Comparison of ENCODE assay signal across 10 cellular contexts in the genomic region with DNA sequence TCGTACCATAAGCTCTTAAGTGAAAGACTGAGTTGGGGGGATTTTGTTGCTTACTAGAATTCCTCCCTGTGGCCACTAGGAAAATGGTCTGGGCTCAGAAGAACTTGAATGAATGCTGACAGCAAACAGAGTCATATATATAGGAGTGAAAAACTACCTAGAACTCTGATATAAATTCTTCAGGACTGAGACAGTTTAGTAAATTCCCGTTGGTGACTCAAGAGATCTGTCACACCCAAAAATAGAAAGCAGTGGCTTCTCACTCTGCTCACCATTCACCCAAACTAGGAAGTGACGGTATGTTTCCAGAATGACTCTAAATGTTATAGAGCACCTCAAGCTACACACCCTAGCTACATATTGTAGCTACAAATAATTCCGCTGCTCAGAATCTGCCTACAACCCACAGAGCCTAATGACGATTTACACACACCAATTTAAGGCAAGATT.
DNase-seq lines count a peak whose midpoint lies in the region; ATAC-seq, FAIRE-seq and TF ChIP-seq lines count a peak whose summit lies in the region.
"Had no signal": no experiment of that assay in that cellular context is flagged by ENCODE, and none has a peak within 500 bp of the region (broad histone marks: within the 10 kb centered on the region; RNA-seq: fewer than 3 reads in every experiment).

No MANE protein-coding gene starts in this region.

- no peak for FAIRE-seq in kidney (lab: Jason Lieb, UNC)
- FAIRE-seq: frontal cortex had no signal

- no peaks in the 10 kb centered on the region for H3K9me3 ChIP-seq in kidney (ENCODE audit: control insufficient read depth in 1 of 2, low read length in 2 of 2)
- H3K9me3 ChIP-seq: upper lobe of left lung had no signal

- intact Hi-C loops in kidney (cut with DNase I): no loop called here

- ATAC-seq in GM18520 (IDR thresholded peaks at IDR 0.05; ENCODE audit: unreplicated experiment) (peak; percentile 99), HG02970 (IDR thresholded peaks at IDR 0.05; ENCODE audit: low FRiP score, unreplicated experiment) (peak; percentile 69)

- peak overlapping the region in 1 of 2 donors; percentile 14 for H3K4me3 ChIP-seq in kidney (ENCODE audit: low read length in 2 of 2)
- H3K4me3 ChIP-seq: upper lobe of left lung had no signal

- TF ChIP-seq CTCF in kidney (IDR thresholded peaks at IDR 0.05; ENCODE audit: borderline replicate concordance, extremely low read depth, insufficient read depth): no peak

- H3K27ac ChIP-seq in kidney (ENCODE audit: low read depth in 2 of 2, low read length in 2 of 2): no peak overlapping the region
- H3K27ac ChIP-seq: upper lobe of left lung had no signal

- in situ Hi-C loops in ACHN (cut with HindIII; ENCODE audit: low pct_ligation_motif_present, low pct_unique_long_range_greater_than_20kb, low sequenced_read_pairs): no loop called here

- peak overlapping the region in 1 of 2 donors; percentile 5 for H3K9ac ChIP-seq in kidney (ENCODE audit: low read length in 2 of 2)

- DNase-seq in ACHN: peak; percentile 80
- DNase-seq in RKO (ENCODE audit: low spot score): peak; percentile 99
- peak; percentile 59 for DNase-seq in fibroblast of peridontal ligament (ENCODE audit: extremely low read depth)
- no peak for DNase-seq in NCI-H526 treated with DMSO at 0.1 percent for 48 hours (lab: John Stamatoyannopoulos, UW)
- DNase-seq in kidney: no peak
- no peak for DNase-seq in GM19238 (ENCODE audit: insufficient read length, low spot score)
- DNase-seq: upper lobe of left lung had no signal

- H3K36me3 ChIP-seq in kidney (ENCODE audit: control insufficient read depth in 1 of 2, insufficient read depth in 2 of 2, low read length in 2 of 2): no peaks in the 10 kb centered on the region
- H3K36me3 ChIP-seq: upper lobe of left lung had no signal

- peaks cover 7 to 20% of the 10 kb centered on the region in 2 donors for H3K4me1 ChIP-seq in kidney (ENCODE audit: control insufficient read depth in 1 of 2, insufficient read depth in 1 of 2, low read depth in 1 of 2, low read length in 2 of 2)

Comparison
In these comparisons a context has a peak if more than half of its experiments do, and no peak if none do; other contexts are left out.
1. DNase-seq: peak in ACHN (single experiment), RKO (single experiment) and fibroblast of peridontal ligament (single experiment); none in NCI-H526 treated with DMSO at 0.1 percent for 48 hours (single experiment), kidney (single experiment) and GM19238 (single experiment).